Comparison of ENCODE assay signal across 14 cellular contexts in genomic region chr17:17728550-17729251, GRCh38. TPM values are rescaled to one million over a fixed set of nuclear protein-coding genes. Genes with fewer than 3 reads are reported as not detected.
DNase-seq lines count a peak whose midpoint lies in the region; ATAC-seq lines count a peak whose summit lies in the region.
"Had no signal": no experiment of that assay in that cellular context is flagged by ENCODE, and none has a peak within 500 bp of the region (broad histone marks: within the 10 kb centered on the region; RNA-seq: fewer than 3 reads in every experiment).

No MANE protein-coding gene starts in this region.

- no peak for ATAC-seq in naive thymus-derived CD8-positive, alpha-beta T cell
- ATAC-seq in GM21423 (IDR thresholded peaks at IDR 0.05; ENCODE audit: unreplicated experiment) (no peak), HG02938 (IDR thresholded peaks at IDR 0.05; ENCODE audit: unreplicated experiment) (no peak), HG02973 (IDR thresholded peaks at IDR 0.05; ENCODE audit: unreplicated experiment) (no peak)

- H3K27ac ChIP-seq in epithelial cell of prostate (peak overlapping the region; percentile 53), GM23248 (no peak overlapping the region)
- H3K27ac ChIP-seq: upper lobe of left lung had no signal

- H3F3A ChIP-seq in GM23248 (ENCODE audit: insufficient read depth), result peaks cover 22% of the 10 kb centered on the region

- no peaks in the 10 kb centered on the region for H3K9me3 Mint-ChIP-seq in naive thymus-derived CD8-positive, alpha-beta T cell
- H3K9me3 Mint-ChIP-seq: activated T-helper 2 cell treated with anti-CD3 and anti-CD28 coated beads, Interferon-gamma antibody, Interleukin-2, Interleukin-4, amounts not matched to agents 10 μg/mL and 5 μg/mL and 100 μg/mL, durations not matched to agents 14 hours and 24 hours and 36 hours had no signal

- peaks cover 11% of the 10 kb centered on the region for H3K4me1 ChIP-seq in GM23248 (ENCODE audit: insufficient read depth)

- H3K9me2 ChIP-seq in GM23248 (ENCODE audit: insufficient read depth), result no peaks in the 10 kb centered on the region

- H3K79me2 ChIP-seq in GM23248 (ENCODE audit: insufficient read depth), result peaks cover 82% of the 10 kb centered on the region

- H3K27me3 Mint-ChIP-seq in naive thymus-derived CD8-positive, alpha-beta T cell, result no peaks in the 10 kb centered on the region

- no peaks in the 10 kb centered on the region for H3K36me3 ChIP-seq in GM23248 (ENCODE audit: low read depth)

- POLR2A ChIA-PET in naive thymus-derived CD8-positive, alpha-beta T cell (lab: Charles Lee), result interaction anchor here (0.6 to 1.2 kb wide), 3 partner anchors 9 to 34 kb away, joined by 3 read pairs; no protein-coding TSS in a partner anchor

- no peaks in the 10 kb centered on the region for H3K9me3 ChIP-seq in GM23248 (ENCODE audit: low read depth)
- H3K9me3 ChIP-seq: upper lobe of left lung had no signal

- H3K9ac ChIP-seq in GM23248, result no peak overlapping the region

- no peak overlapping the region for H2AFZ ChIP-seq in GM23248

- DNase-seq in A172 (ENCODE audit: low spot score) (peak; percentile 57), NCI-H226 (peak; percentile 77), epithelial cell of prostate (ENCODE audit: low read depth, low spot score) (no peak), GM23248 (no peak)
- DNase-seq in naive thymus-derived CD8-positive, alpha-beta T cell, result no peak
- DNase-seq: 8988T, GDM1 had no signal

- no peaks in the 10 kb centered on the region; the same call in 1 of the 2 replicates for H4K20me1 ChIP-seq in GM23248 (ENCODE audit: insufficient read depth)

- peaks cover 0 to 7% (median 0%) of the 10 kb centered on the region in 3 donors for H3K36me3 Mint-ChIP-seq in naive thymus-derived CD8-positive, alpha-beta T cell

- 77 to 78% methylated on average over 10 of the region's 10 CpGs for WGBS in GM23248 (ENCODE audit: low coverage in 1 of 2, low lambda C conversion rate in 2 of 2, missing lambda C conversion rate in 2 of 2), 2 experiments

- no peak overlapping the region for H3K4me3 ChIP-seq in GM23248
- H3K4me3 ChIP-seq: K562, upper lobe of left lung had no signal

- no peak overlapping the region for H3K4me2 ChIP-seq in GM23248 (ENCODE audit: unreplicated experiment)

- peak overlapping the region in 1 of 10 donors; percentile 20 for H3K4me3 Mint-ChIP-seq in naive thymus-derived CD8-positive, alpha-beta T cell
- H3K4me3 Mint-ChIP-seq: activated CD8-positive, alpha-beta T cell treated with anti-CD3 and anti-CD28 coated beads, Interleukin-2, amount 10 ng/mL, durations not matched to agents 7 days and 5 days had no signal

- in situ Hi-C loops in GM23248 (cut with MboI), result no loop called here

- no peaks in the 10 kb centered on the region for H3K27me3 ChIP-seq in GM23248 (replicated peaks; ENCODE audit: insufficient read depth)

- peaks cover 34 to 59% (median 40%) of the 10 kb centered on the region in 4 donors for H3K4me1 Mint-ChIP-seq in naive thymus-derived CD8-positive, alpha-beta T cell

- H3K27ac Mint-ChIP-seq in naive thymus-derived CD8-positive, alpha-beta T cell, result peak overlapping the region in 8 of 10 donors; percentile 64 to 90 (median 84)
- H3K27ac Mint-ChIP-seq: activated CD8-positive, alpha-beta T cell treated with anti-CD3 and anti-CD28 coated beads, Interleukin-2, amount 10 ng/mL, durations not matched to agents 7 days and 5 days; activated T-helper 2 cell treated with anti-CD3 and anti-CD28 coated beads, Interferon-gamma antibody, Interleukin-2, Interleukin-4, amounts not matched to agents 10 μg/mL and 5 μg/mL and 100 μg/mL, durations not matched to agents 14 hours and 24 hours and 36 hours had no signal

RNA-seq across cellular contexts. Expression of gene RAI1, which starts 47.4 kb away (rescaled TPM):
- total RNA-seq in A172 (2014; rRNA removed; shearing (Covaris generic)), result 5.9 and 8.8 TPM in 2 replicates
- total RNA-seq in naive thymus-derived CD8-positive, alpha-beta T cell, result 10 to 100 TPM; 33.8 to 35.2 TPM
- polyA plus RNA-seq in naive thymus-derived CD8-positive, alpha-beta T cell, result 1 to 10 TPM; 1.5 to 4.0 (median 2.3) TPM
- 9.1 and 17.8 TPM in 2 replicates for total RNA-seq in GM23248 (2014; rRNA removed; shearing (Covaris generic))
- polyA plus RNA-seq in GM23248 (2016; fragmentation: Nextera tagmentation; extraction: Ambion mirVana), result 4.4 and 5.2 TPM in 2 replicates

Comparison
In these comparisons a context has a peak if more than half of its experiments do, and no peak if none do; other contexts are left out.
1. DNase-seq: peak in A172 (single experiment) and NCI-H226 (single experiment); none in epithelial cell of prostate (single experiment), naive thymus-derived CD8-positive, alpha-beta T cell (0 of 10) and GM23248 (single experiment).